ENCODE assay signal across 16 cellular contexts in genomic region chr2:221205103-221205502, GRCh38.
DNase-seq lines count a peak whose midpoint lies in the region; ATAC-seq and TF ChIP-seq lines count a peak whose summit lies in the region.
"Had no signal": no experiment of that assay in that cellular context is flagged by ENCODE, and none has a peak within 500 bp of the region (broad histone marks: within the 10 kb centered on the region; RNA-seq: fewer than 3 reads in every experiment).

No MANE protein-coding gene starts in this region.

- no peaks in the 10 kb centered on the region for H3K4me1 Mint-ChIP-seq in CD4-positive, alpha-beta memory T cell
- H3K4me1 Mint-ChIP-seq: activated CD4-positive, alpha-beta T cell treated with anti-CD3 and anti-CD28 coated beads, Interleukin-2, amount 10 ng/mL, durations not matched to agents 24 days and 14 days; central memory CD8-positive, alpha-beta T cell had no signal

- TF ChIP-seq CTCF in LNCaP clone FGC (IDR thresholded peaks at IDR 0.05; ENCODE audit: control insufficient read depth, extremely low read depth, insufficient read depth), result no peak

- DNase-seq in DMS153 (lab: John Stamatoyannopoulos, UW), result peak; percentile 88
- DNase-seq in LNCaP clone FGC (ENCODE audit: low read depth), result peak; percentile 7
- DNase-seq in NCI-H2171 (lab: John Stamatoyannopoulos, UW), result peak; percentile 91
- peak; percentile 94 to 96 for DNase-seq in SHP77 (lab: John Stamatoyannopoulos, UW)
- no peak for DNase-seq in NOMO-1 (lab: John Stamatoyannopoulos, UW; ENCODE audit: unreplicated experiment in 2 of 2)
- DNase-seq in CD4-positive, alpha-beta memory T cell, result no peak
- DNase-seq: activated CD4-positive, alpha-beta T cell treated with anti-CD3 and anti-CD28 coated beads, Interleukin-2, amount 10 ng/mL, durations not matched to agents 24 days and 14 days; activated CD8-positive, alpha-beta memory T cell treated with anti-CD3 and anti-CD28 coated beads, Interleukin-2, amount 50 U/mL, for 4 hours; activated gamma-delta T cell; amygdala; effector CD8-positive, alpha-beta T cell; left ventricle myocardium superior had no signal

- no peak overlapping the region for H3K4me3 ChIP-seq in LNCaP clone FGC (ENCODE audit: low read depth, low read length)
- H3K4me3 ChIP-seq in CD4-positive, alpha-beta memory T cell (ENCODE audit: low read length in 2 of 2), result no peak overlapping the region
- H3K4me3 ChIP-seq: thoracic aorta had no signal

- no peaks in the 10 kb centered on the region for H3K36me3 Mint-ChIP-seq in CD4-positive, alpha-beta memory T cell

- no peaks in the 10 kb centered on the region for H3K27me3 ChIP-seq in CD4-positive, alpha-beta memory T cell (ENCODE audit: insufficient read depth, low read length)

- intact Hi-C loops in CD4-positive, alpha-beta memory T cell (cut with micrococcal nuclease), result no loop called here

- H3K27ac Mint-ChIP-seq in CD4-positive, alpha-beta memory T cell, result no peak overlapping the region
- H3K27ac Mint-ChIP-seq: activated CD4-positive, alpha-beta T cell treated with anti-CD3 and anti-CD28 coated beads, Interleukin-2, amount 10 ng/mL, durations not matched to agents 24 days and 14 days had no signal

- no peaks in the 10 kb centered on the region for H3K4me1 ChIP-seq in CD4-positive, alpha-beta memory T cell (ENCODE audit: insufficient read depth, low read length)

- peaks cover 3 to 12% of the 10 kb centered on the region in 2 donors for H3K27me3 Mint-ChIP-seq in CD4-positive, alpha-beta memory T cell
- H3K27me3 Mint-ChIP-seq: activated CD4-positive, alpha-beta T cell treated with anti-CD3 and anti-CD28 coated beads, Interleukin-2, amount 10 ng/mL, durations not matched to agents 24 days and 14 days had no signal

- H3K4me3 Mint-ChIP-seq in CD4-positive, alpha-beta memory T cell, result no peak overlapping the region
- H3K4me3 Mint-ChIP-seq: activated CD4-positive, alpha-beta T cell treated with anti-CD3 and anti-CD28 coated beads, Interleukin-2, amount 10 ng/mL, durations not matched to agents 24 days and 14 days; central memory CD8-positive, alpha-beta T cell had no signal

- no peaks in the 10 kb centered on the region for H3K9me3 Mint-ChIP-seq in CD4-positive, alpha-beta memory T cell
- H3K9me3 Mint-ChIP-seq: activated CD4-positive, alpha-beta T cell treated with anti-CD3 and anti-CD28 coated beads, Interleukin-2, amount 10 ng/mL, durations not matched to agents 24 days and 14 days; central memory CD8-positive, alpha-beta T cell had no signal

- ATAC-seq in esophagus mucosa (no peak), GM21619 (IDR thresholded peaks at IDR 0.05; ENCODE audit: unreplicated experiment) (no peak)
- ATAC-seq: left ventricle myocardium superior had no signal

- no peaks in the 10 kb centered on the region for H3K36me3 ChIP-seq in CD4-positive, alpha-beta memory T cell (ENCODE audit: insufficient read depth, low read length)
- H3K36me3 ChIP-seq: thoracic aorta had no signal

- POLR2A ChIA-PET in CD4-positive, alpha-beta memory T cell (lab: Charles Lee; ENCODE audit: partially characterized antibody), result no interaction called here

- no peaks in the 10 kb centered on the region for H3K9me3 ChIP-seq in CD4-positive, alpha-beta memory T cell (ENCODE audit: control insufficient read depth in 1 of 2, low read length in 2 of 2)
- H3K9me3 ChIP-seq: thoracic aorta had no signal

- H3K27ac ChIP-seq in CD4-positive, alpha-beta memory T cell (ENCODE audit: low read depth, low read length), result no peak overlapping the region
- H3K27ac ChIP-seq: thoracic aorta had no signal

- CTCF ChIA-PET in CD4-positive, alpha-beta memory T cell (lab: Charles Lee; ENCODE audit: partially characterized antibody), result no interaction called here

Comparison
In these comparisons a context has a peak if more than half of its experiments do, and no peak if none do; other contexts are left out.
1. DNase-seq: peak in DMS153 (single experiment), LNCaP clone FGC (single experiment), NCI-H2171 (single experiment) and SHP77 (2 of 2); none in NOMO-1 (0 of 2) and CD4-positive, alpha-beta memory T cell (0 of 5).